In the genomic region with DNA sequence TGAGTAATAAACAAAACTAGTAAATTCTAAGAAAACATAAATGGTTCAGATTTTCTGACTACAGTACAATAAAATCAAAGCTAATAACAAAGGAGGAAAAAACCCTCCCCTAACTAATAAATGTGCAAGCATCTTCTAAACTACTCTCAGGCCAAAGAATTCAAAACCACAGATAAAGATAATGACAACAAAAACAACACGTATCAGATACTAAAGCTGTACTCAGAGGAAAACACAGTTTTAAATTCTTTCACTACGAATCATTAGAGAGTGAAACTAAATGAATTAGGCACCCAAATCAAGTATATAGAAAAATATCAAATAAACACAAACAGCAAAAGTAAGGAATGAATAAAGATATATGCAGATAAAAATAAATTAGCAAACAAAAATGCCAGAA, we compare ENCODE assay signal across 15 cellular contexts.
"Had no signal": no experiment of that assay in that cellular context is flagged by ENCODE, and none has a peak within 500 bp of the region (broad histone marks: within the 10 kb centered on the region; RNA-seq: fewer than 3 reads in every experiment).

No MANE protein-coding gene starts in this region.

- H3K4me3 ChIP-seq: gastrocnemius medialis, heart right ventricle, prostate gland, suprapubic skin had no signal

- FAIRE-seq: TTC549 had no signal

- DNase-seq: activated CD4-positive, alpha-beta T cell treated with anti-CD3 and anti-CD28 coated beads, Interleukin-2, amount 50 U/mL, for 4 hours; activated CD8-positive, alpha-beta memory T cell treated with anti-CD3 and anti-CD28 coated beads, Interleukin-2, amount 10 ng/mL, durations not matched to agents 7 days and 5 days; activated gamma-delta T cell treated with Interleukin-2 at 50 U/mL for 16 hours; activated naive CD8-positive, alpha-beta T cell treated with anti-CD3 and anti-CD28 coated beads, Interleukin-2, amount 10 ng/mL, durations not matched to agents 7 days and 5 days; activated T-cell treated with anti-CD3 and anti-CD28 coated beads, Interleukin-2, amount 50 U/mL, for 24 hours; dorsolateral prefrontal cortex; gastrocnemius medialis; heart right ventricle; kidney glomerular epithelial cell; occipital lobe; stimulated activated CD4-positive, alpha-beta T cell treated with anti-CD3 and anti-CD28 coated beads, Interleukin-12 subunit alpha, Interleukin-12 subunit beta, amount 100 ng/mL, for 4 hours; stimulated activated naive CD4-positive, alpha-beta T cell treated with Interleukin-2 at 50 U/mL for 16 hours had no signal
